Comparison of ENCODE assay signal across 21 cellular contexts in genomic region chr5:74624501-74624900, GRCh38. TPM values are rescaled to one million over a fixed set of nuclear protein-coding genes. Genes with fewer than 3 reads are reported as not detected.
A peak's percentile ranks its signal among the peaks of the same experiment; 100 is the strongest.
DNase-seq lines count a peak whose midpoint lies in the region; ATAC-seq, FAIRE-seq and TF ChIP-seq lines count a peak whose summit lies in the region.
"Had no signal": no experiment of that assay in that cellular context is flagged by ENCODE, and none has a peak within 500 bp of the region (broad histone marks: within the 10 kb centered on the region; RNA-seq: fewer than 3 reads in every experiment).

No MANE protein-coding gene starts in this region.

- no peaks in the 10 kb centered on the region for H4K20me1 ChIP-seq in HCT116 (ENCODE audit: insufficient read depth)
- H4K20me1 ChIP-seq in HepG2 (ENCODE audit: insufficient read depth, low read length): peaks cover 12% of the 10 kb centered on the region; the same call in 1 of the 2 replicates

- RAD21 ChIA-PET in HCT116 (lab: Charles Lee; ENCODE audit: low non-redundant PET in 1 of 2, low total read pairs in 2 of 2, uncharacterized antibody in 2 of 2, unreplicated experiment in 2 of 2): no interaction called here

- TF ChIP-seq CTCF in HCT116 (IDR thresholded peaks at IDR 0.05 in 2 of 3, conservative IDR thresholded peaks at IDR 0.05 in 1 of 3; ENCODE audit: borderline replicate concordance in 1 of 3, insufficient read depth in 1 of 3, low read depth in 2 of 3, low read length in 2 of 3): no peak
- TF ChIP-seq CTCF in RWPE1 (conservative IDR thresholded peaks at IDR 0.05; ENCODE audit: low read depth): no peak
- TF ChIP-seq CTCF in foreskin keratinocyte (conservative IDR thresholded peaks at IDR 0.05): no peak
- no peak for TF ChIP-seq CTCF in parathyroid adenoma (IDR thresholded peaks at IDR 0.05)
- no peak for TF ChIP-seq CTCF in HepG2 (CRISPR knock-in tag; IDR thresholded peaks at IDR 0.05)

- WGBS in HepG2 (ENCODE audit: low lambda C conversion rate): 98% methylated on average over 4 of the region's 4 CpGs

- no peak for FAIRE-seq in HepG2 (lab: Jason Lieb, UNC)
- FAIRE-seq in frontal cortex (lab: Jason Lieb, UNC): no peak
- FAIRE-seq: GM12891, H1 had no signal

- no peak for DNase-seq in HCT116 (ENCODE audit: low read depth, low spot score)
- peak; percentile 97 for DNase-seq in RWPE1 (ENCODE audit: low spot score)
- peak; percentile 97 to 98 for DNase-seq in foreskin keratinocyte
- DNase-seq in HepG2 (ENCODE audit: low spot score): no peak
- DNase-seq in NCI-H2227 treated with DMSO at 0.1 percent for 48 hours (lab: John Stamatoyannopoulos, UW): no peak
- DNase-seq in frontal cortex (ENCODE audit: low spot score in 2 of 2): no peak
- DNase-seq: activated CD4-positive, alpha-beta T cell treated with anti-CD3 and anti-CD28 coated beads for 48 hours; activated effector memory CD4-positive, alpha-beta T cell treated with anti-CD3 and anti-CD28 coated beads, Interleukin-2, amount 50 U/mL, for 16 hours; effector memory CD8-positive, alpha-beta T cell; NCI-H2029; NCI-H510A; stimulated activated CD4-positive, alpha-beta T cell treated with anti-CD3 and anti-CD28 coated beads, Interleukin-4, amount 100 ng/mL, for 4 hours; T-cell had no signal

- TF ChIP-seq RAD21 in HCT116 (IDR thresholded peaks at IDR 0.05; ENCODE audit: low read depth): no peak
- no peak for TF ChIP-seq RAD21 in HepG2 (CRISPR knock-in tag; IDR thresholded peaks at IDR 0.05)

- peak; percentile 67; the same call in 1 of the 2 replicates for ATAC-seq in HCT116
- ATAC-seq in foreskin keratinocyte: peak; percentile 93
- no peak for ATAC-seq in HepG2
- no peak for ATAC-seq in HG02938 (IDR thresholded peaks at IDR 0.05; ENCODE audit: unreplicated experiment)
- ATAC-seq: effector memory CD8-positive, alpha-beta T cell; Right ventricle myocardium inferior; T-cell had no signal

- H3K4me1 ChIP-seq in HCT116 (ENCODE audit: control insufficient read depth in 1 of 2, insufficient read depth in 2 of 2, low read length in 2 of 2): peaks cover 34 to 36% of the 10 kb centered on the region in 2 experiments
- peaks cover 7% of the 10 kb centered on the region for H3K4me1 ChIP-seq in foreskin keratinocyte
- H3K4me1 ChIP-seq in parathyroid adenoma: peaks cover 7% of the 10 kb centered on the region
- H3K4me1 ChIP-seq in HepG2 (ENCODE audit: insufficient read depth, low read length): peaks cover 46% of the 10 kb centered on the region
- H3K4me1 ChIP-seq: prostate gland, vagina had no signal

- POLR2A ChIA-PET in HCT116 (lab: Charles Lee): interaction anchor here (1.6 kb wide), 1 partner anchor 16 kb away, joined by 6 read pairs; the partner anchor contains the start of gene ENC1
- POLR2A ChIA-PET in RWPE1 (lab: Yijun Ruan, JAX; ENCODE audit: low non-redundant PET): no interaction called here
- POLR2A ChIA-PET in HepG2 (lab: Yijun Ruan, JAX): no interaction called here

- in situ Hi-C loops in HepG2 (cut with HindIII; ENCODE audit: extremely low pct_ligation_motif_present, low pct_unique_long_range_greater_than_20kb): no loop called here

- H3K79me2 ChIP-seq in HCT116 (ENCODE audit: insufficient read depth, low read length) (no peaks in the 10 kb centered on the region), parathyroid adenoma (no peaks in the 10 kb centered on the region), HepG2 (ENCODE audit: insufficient read depth, low read length) (no peaks in the 10 kb centered on the region)

- H3K9ac ChIP-seq in HCT116 (ENCODE audit: low read length): no peak overlapping the region
- H3K9ac ChIP-seq in parathyroid adenoma: no peak overlapping the region
- H3K9ac ChIP-seq in HepG2 (ENCODE audit: insufficient read depth, low read depth, low read length): no peak overlapping the region

- H3K4me3 ChIP-seq in HCT116 (replicated peaks in 1 of 2; ENCODE audit: low read depth in 1 of 2, low read length in 2 of 2) (no peak overlapping the region), parathyroid adenoma (ENCODE audit: low read depth, low read length) (no peak overlapping the region), HepG2 (replicated peaks in 1 of 3; ENCODE audit: insufficient read depth in 1 of 3, low read depth in 2 of 3, low read length in 3 of 3) (no peak overlapping the region)
- H3K4me3 ChIP-seq: prostate gland, vagina had no signal

- H3K4me2 ChIP-seq in HCT116 (ENCODE audit: low read length) (peak overlapping the region; percentile 11; the same call in 1 of the 2 replicates), parathyroid adenoma (ENCODE audit: low read length) (no peak overlapping the region), HepG2 (ENCODE audit: low read depth, low read length) (no peak overlapping the region)

- TF ChIP-seq EP300 in HepG2 (IDR thresholded peaks at IDR 0.05; ENCODE audit: low read depth in 2 of 2, low read length in 2 of 2): no peak
- TF ChIP-seq EP300 in HepG2 (CRISPR knock-in tag; IDR thresholded peaks at IDR 0.05; ENCODE audit: borderline replicate concordance): no peak

- H3K27ac ChIP-seq in HCT116 (ENCODE audit: low read depth, low read length): no peak overlapping the region
- no peak overlapping the region for H3K27ac ChIP-seq in RWPE1
- no peak overlapping the region for H3K27ac ChIP-seq in foreskin keratinocyte
- peak overlapping the region; percentile 11 for H3K27ac ChIP-seq in parathyroid adenoma
- H3K27ac ChIP-seq in HepG2 (ENCODE audit: extremely low read length, insufficient read depth, low read length): no peak overlapping the region
- H3K27ac ChIP-seq: C4-2B, prostate gland, vagina had no signal

- intact Hi-C loops in HCT116 (cut with micrococcal nuclease) (no loop called here), HepG2 (cut with micrococcal nuclease; ENCODE audit: unreplicated experiment) (no loop called here)

- H2AFZ ChIP-seq in HCT116 (ENCODE audit: low read depth, low read length, poor library complexity, severe bottlenecking) (no peak overlapping the region), parathyroid adenoma (no peak overlapping the region), HepG2 (ENCODE audit: low read length) (no peak overlapping the region)

- H3K36me3 ChIP-seq in HCT116 (ENCODE audit: control insufficient read depth in 1 of 2, insufficient read depth in 2 of 2, low read length in 2 of 2) (peaks cover 9 to 10% of the 10 kb centered on the region in 2 experiments), parathyroid adenoma (ENCODE audit: control insufficient read depth, insufficient read depth, low read length) (no peaks in the 10 kb centered on the region), HepG2 (replicated peaks in 1 of 2; ENCODE audit: control insufficient read depth in 1 of 2, insufficient read depth in 2 of 2, low read length in 2 of 2) (peaks cover 5 to 10% of the 10 kb centered on the region in 2 experiments)
- H3K36me3 ChIP-seq: prostate gland, vagina had no signal

- TF ChIP-seq POLR2A in HCT116 (IDR thresholded peaks at IDR 0.05; ENCODE audit: borderline replicate concordance, extremely low read depth, insufficient read depth, insufficient read length) (no peak), HepG2 (IDR thresholded peaks at IDR 0.05; ENCODE audit: insufficient read depth in 1 of 2, low read depth in 2 of 2, low read length in 2 of 2) (no peak)

- H3K9me2 ChIP-seq in HCT116 (ENCODE audit: insufficient read depth): no peaks in the 10 kb centered on the region

- H3K9me3 ChIP-seq in HCT116 (ENCODE audit: control insufficient read depth in 1 of 2, insufficient read depth in 1 of 2, low read depth in 1 of 2, low read length in 2 of 2) (no peaks in the 10 kb centered on the region), parathyroid adenoma (ENCODE audit: control insufficient read depth, low read length) (no peaks in the 10 kb centered on the region), HepG2 (ENCODE audit: low read length) (peaks cover 4% of the 10 kb centered on the region; the same call in 1 of the 2 replicates)
- H3K9me3 ChIP-seq: prostate gland, vagina had no signal

- H3K27me3 ChIP-seq in HCT116 (ENCODE audit: insufficient read depth, low read length): no peaks in the 10 kb centered on the region
- H3K27me3 ChIP-seq in foreskin keratinocyte: no peaks in the 10 kb centered on the region
- H3K27me3 ChIP-seq in parathyroid adenoma (ENCODE audit: control insufficient read depth, insufficient read depth, low read length): no peaks in the 10 kb centered on the region
- no peaks in the 10 kb centered on the region for H3K27me3 ChIP-seq in HepG2 (ENCODE audit: control insufficient read depth in 1 of 2, insufficient read depth in 2 of 2, low read length in 2 of 2)
- H3K27me3 ChIP-seq: vagina had no signal

- CTCF ChIA-PET in HCT116 (lab: Charles Lee) (interaction anchor here (1.1 kb wide), 1 partner anchor 412 kb away, joined by 5 read pairs; no protein-coding TSS in a partner anchor), RWPE1 (lab: Yijun Ruan, JAX) (no interaction called here), HepG2 (lab: Yijun Ruan, JAX; ENCODE audit: low intra/inter-chr PET ratio, low total read pairs) (no interaction called here)

- BruUV-seq in HCT116 (replicated peaks; lab: Mats Ljungman, UMichigan): no TSS peak
- BruUV-seq in HepG2 (replicated peaks; lab: Mats Ljungman, UMichigan): no TSS peak

RNA-seq across cellular contexts. Expression of gene ENC1, which starts 16.0 kb away (rescaled TPM):
- 30.0 TPM for total RNA-seq in HCT116 (2021; ENCODE audit: unreplicated experiment)
- 6.9 and 10.2 TPM in 2 replicates for polyA plus RNA-seq in HCT116 (2012)
- total RNA-seq in foreskin keratinocyte: 46.5 and 52.3 TPM in 2 replicates
- 14.5 and 15.5 TPM in 2 replicates for polyA plus RNA-seq in foreskin keratinocyte
- total RNA-seq in HepG2 (2016; rRNA removed; fragmentation: Illumina TruSeq; extraction: Trizol): 63.8 and 69.9 TPM in 2 replicates
- 33.8 and 33.9 TPM in 2 replicates for total RNA-seq in HepG2 (2016; cell fraction: cytosol; rRNA removed; fragmentation: Illumina TruSeq; extraction: Trizol; ENCODE audit: low read depth)
- 61.8 and 63.2 TPM in 2 replicates for total RNA-seq in HepG2 (2016; cell fraction: insoluble cytoplasmic fraction; rRNA removed; fragmentation: Illumina TruSeq; extraction: Trizol)
- total RNA-seq in HepG2 (2016; cell fraction: membrane; rRNA removed; fragmentation: Illumina TruSeq; extraction: Trizol): 48.4 and 54.2 TPM in 2 replicates
- 60.3 and 63.7 TPM in 2 replicates for total RNA-seq in HepG2 (2016; cell fraction: nucleus; rRNA removed; fragmentation: Illumina TruSeq; extraction: Trizol)
- 61.6 and 64.4 TPM in 2 replicates for polyA plus RNA-seq in HepG2 (2011; rRNA removed)
- 32.3 and 55.9 TPM in 2 replicates for polyA plus RNA-seq in HepG2 (2011; cell fraction: cytosol; rRNA removed)
- polyA plus RNA-seq in HepG2 (2011; cell fraction: nucleus; rRNA removed): 251 and 317 TPM in 2 replicates
- polyA plus RNA-seq in HepG2 (2012): 54.2 and 69.2 TPM in 2 replicates
- polyA plus RNA-seq in HepG2 (2016; cell fraction: cytosol; fragmentation: Illumina TruSeq; extraction: Trizol; ENCODE audit: low read depth): 2.0 and 2.4 TPM in 2 replicates
- polyA plus RNA-seq in HepG2 (2016; cell fraction: insoluble cytoplasmic fraction; fragmentation: Illumina TruSeq; extraction: Trizol; ENCODE audit: low read depth): 40.2 and 43.8 TPM in 2 replicates
- 9.1 and 9.2 TPM in 2 replicates for polyA plus RNA-seq in HepG2 (2016; cell fraction: membrane; fragmentation: Illumina TruSeq; extraction: Trizol; ENCODE audit: low read depth)
- polyA plus RNA-seq in HepG2 (2016; cell fraction: nucleus; fragmentation: Illumina TruSeq; extraction: Trizol; ENCODE audit: insufficient read depth, low read depth): 102 and 108 TPM in 2 replicates
- 0.19 and 296 TPM in 2 replicates for polyA minus RNA-seq in HepG2 (2011; rRNA and poly(A)+ RNA removed; ENCODE audit: low replicate concordance)
- 71.8 and 103 TPM in 2 replicates for polyA minus RNA-seq in HepG2 (2011; cell fraction: cytosol; rRNA and poly(A)+ RNA removed)
- polyA minus RNA-seq in HepG2 (2011; cell fraction: nucleus; rRNA and poly(A)+ RNA removed): 162 and 227 TPM in 2 replicates
- 1,653 TPM for total RNA-seq in frontal cortex

Comparison
In these comparisons a context has a peak if more than half of its experiments do, and no peak if none do; other contexts are left out.
1. ATAC-seq: peak in HCT116 (single experiment) and foreskin keratinocyte (single experiment); none in HepG2 (single experiment) and HG02938 (single experiment).
2. DNase-seq: peak in RWPE1 (single experiment) and foreskin keratinocyte (2 of 2); none in HCT116 (single experiment), HepG2 (single experiment), NCI-H2227 treated with DMSO at 0.1 percent for 48 hours (single experiment) and frontal cortex (0 of 2).
3. RNA of gene ENC1, which starts 16.0 kb away (total RNA-seq): 1,653 TPM in frontal cortex (single experiment); 33.8 to 69.9 TPM in HepG2, 46.5 to 52.3 TPM in foreskin keratinocyte and 30.0 TPM in HCT116 (single experiment); every median in the first group is over 10 times any median in the second.